Comparison of ENCODE assay signal across 8 cellular contexts in genomic region chrX:53440631-53441517, GRCh38. TPM values are rescaled to one million over a fixed set of nuclear protein-coding genes. Genes with fewer than 3 reads are reported as not detected.
DNase-seq lines count a peak whose midpoint lies in the region; ATAC-seq and TF ChIP-seq lines count a peak whose summit lies in the region.

No MANE protein-coding gene starts in this region.

- no peaks in the 10 kb centered on the region for H3K36me3 Mint-ChIP-seq in CD4-positive, alpha-beta T cell (ENCODE audit: low read depth)
- H3K36me3 Mint-ChIP-seq in IgD-negative memory B cell (no peaks in the 10 kb centered on the region), memory B cell (no peaks in the 10 kb centered on the region)
- H3K36me3 Mint-ChIP-seq in T-helper 1 cell treated with Interleukin-12 subunit alpha and Interleukin-12 subunit beta and Interleukin-4 antibody, amounts not matched to agents 30 μg/mL and 1 μg/mL, for 36 hours (ENCODE audit: low read depth) = peaks cover 1% of the 10 kb centered on the region

- H3K36me3 ChIP-seq in subcutaneous abdominal adipose tissue (ENCODE audit: control insufficient read depth in 5 of 5, insufficient read depth in 5 of 5, low read length in 5 of 5) = no peaks in the 10 kb centered on the region

- intact Hi-C loops in CD4-positive, alpha-beta T cell (cut with DNase I, micrococcal nuclease) = no loop called here

- POLR2A ChIA-PET in CD4-positive, alpha-beta T cell (lab: Charles Lee) = no interaction called here

- peak in 2 of 10 experiments; percentile 6 to 32 for DNase-seq in CD4-positive, alpha-beta T cell
- DNase-seq in ecto neural progenitor cell (ENCODE audit: low spot score) (peak; percentile 47), memory B cell (ENCODE audit: low spot score in 2 of 2) (no peak), 8988T (no peak), iPS-NIHi11 (ENCODE audit: low spot score) (no peak)

- CTCF ChIA-PET in CD4-positive, alpha-beta T cell (lab: Charles Lee) = interaction anchor here (0.6 to 1.7 kb wide), 2 partner anchors 16 to 128 kb away, joined by 4 to 6 read pairs; no protein-coding TSS in a partner anchor

- peaks cover 9% of the 10 kb centered on the region for H3K4me1 Mint-ChIP-seq in CD4-positive, alpha-beta T cell (ENCODE audit: low read depth)
- peaks cover 6 to 21% (median 9%) of the 10 kb centered on the region in 3 donors for H3K4me1 Mint-ChIP-seq in IgD-negative memory B cell
- H3K4me1 Mint-ChIP-seq in T-helper 1 cell treated with Interleukin-12 subunit alpha and Interleukin-12 subunit beta and Interleukin-4 antibody, amounts not matched to agents 30 μg/mL and 1 μg/mL, for 36 hours (ENCODE audit: low read depth) = peaks cover 19% of the 10 kb centered on the region
- peaks cover 3% of the 10 kb centered on the region for H3K4me1 Mint-ChIP-seq in memory B cell

- H3K27me3 Mint-ChIP-seq in CD4-positive, alpha-beta T cell = peaks cover 10% of the 10 kb centered on the region
- peaks cover 21% of the 10 kb centered on the region for H3K27me3 Mint-ChIP-seq in IgD-negative memory B cell
- H3K27me3 Mint-ChIP-seq in T-helper 1 cell treated with Interleukin-12 subunit alpha and Interleukin-12 subunit beta and Interleukin-4 antibody, amounts not matched to agents 30 μg/mL and 1 μg/mL, for 36 hours (ENCODE audit: low read depth) = no peaks in the 10 kb centered on the region
- peaks cover 2% of the 10 kb centered on the region for H3K27me3 Mint-ChIP-seq in memory B cell

- H3K27me3 ChIP-seq in CD4-positive, alpha-beta T cell (ENCODE audit: control insufficient read depth, insufficient read depth, low read length) = no peaks in the 10 kb centered on the region
- H3K27me3 ChIP-seq in subcutaneous abdominal adipose tissue (ENCODE audit: control insufficient read depth in 5 of 5, insufficient read depth in 4 of 5, low read length in 5 of 5) = peaks cover 0 to 28% (median 23%) of the 10 kb centered on the region in 5 donors

- no peaks in the 10 kb centered on the region for H3K9me3 ChIP-seq in CD4-positive, alpha-beta T cell (ENCODE audit: control insufficient read depth, low read length)
- no peaks in the 10 kb centered on the region for H3K9me3 ChIP-seq in subcutaneous abdominal adipose tissue (ENCODE audit: control insufficient read depth in 5 of 5, low read length in 5 of 5)

- H3K4me3 ChIP-seq in subcutaneous abdominal adipose tissue (ENCODE audit: low read depth in 1 of 5, low read length in 5 of 5) = peak overlapping the region; percentile 53 to 70 (median 59)

- peak overlapping the region in 2 of 5 donors; percentile 26 to 68 for H3K9ac ChIP-seq in subcutaneous abdominal adipose tissue (ENCODE audit: low read length in 5 of 5)

- H3K9me3 Mint-ChIP-seq in CD4-positive, alpha-beta T cell = no peaks in the 10 kb centered on the region
- H3K9me3 Mint-ChIP-seq in IgD-negative memory B cell = no peaks in the 10 kb centered on the region
- H3K9me3 Mint-ChIP-seq in T-helper 1 cell treated with Interleukin-12 subunit alpha and Interleukin-12 subunit beta and Interleukin-4 antibody, amounts not matched to agents 30 μg/mL and 1 μg/mL, for 36 hours = no peaks in the 10 kb centered on the region
- H3K9me3 Mint-ChIP-seq in memory B cell = no peaks in the 10 kb centered on the region

- H3K27ac ChIP-seq in CD4-positive, alpha-beta T cell (ENCODE audit: low read depth, low read length) = no peak overlapping the region
- no peak overlapping the region for H3K27ac ChIP-seq in subcutaneous abdominal adipose tissue (ENCODE audit: low read depth, low read length)

- peak overlapping the region; percentile 79 for H3K4me3 Mint-ChIP-seq in CD4-positive, alpha-beta T cell
- H3K4me3 Mint-ChIP-seq in IgD-negative memory B cell = peak overlapping the region; percentile 71 to 93 (median 86)
- H3K4me3 Mint-ChIP-seq in T-helper 1 cell treated with Interleukin-12 subunit alpha and Interleukin-12 subunit beta and Interleukin-4 antibody, amounts not matched to agents 30 μg/mL and 1 μg/mL, for 36 hours = peak overlapping the region; percentile 82
- H3K4me3 Mint-ChIP-seq in memory B cell = peak overlapping the region; percentile 83

- ATAC-seq in CD4-positive, alpha-beta T cell (ENCODE audit: poor library complexity) = peak; percentile 10
- no peak for ATAC-seq in memory B cell (ENCODE audit: low read depth)

- no peak overlapping the region for H3K27ac Mint-ChIP-seq in CD4-positive, alpha-beta T cell
- H3K27ac Mint-ChIP-seq in IgD-negative memory B cell (peak overlapping the region in 1 of 3 donors; percentile 15), memory B cell (no peak overlapping the region)
- peak overlapping the region; percentile 83 for H3K27ac Mint-ChIP-seq in T-helper 1 cell treated with Interleukin-12 subunit alpha and Interleukin-12 subunit beta and Interleukin-4 antibody, amounts not matched to agents 30 μg/mL and 1 μg/mL, for 36 hours

- no peak for TF ChIP-seq CTCF in CD4-positive, alpha-beta T cell (IDR thresholded peaks at IDR 0.05)

- H3K4me1 ChIP-seq in subcutaneous abdominal adipose tissue (ENCODE audit: control insufficient read depth in 5 of 5, insufficient read depth in 5 of 5, low read length in 5 of 5) = peaks cover 0 to 22% (median 21%) of the 10 kb centered on the region in 5 donors

RNA-seq across cellular contexts. Expression of gene HSD17B10, which starts 6.7 kb away (rescaled TPM):
- total RNA-seq in CD4-positive, alpha-beta T cell = 10 to 100 TPM; 27.0 to 28.6 TPM
- 133 TPM for polyA plus RNA-seq in IgD-negative memory B cell

RNA-seq across cellular contexts. Expression of gene RIBC1, which starts 18.2 kb away (rescaled TPM):
- 1 to 10 TPM; 2.5 to 2.6 TPM for total RNA-seq in CD4-positive, alpha-beta T cell
- polyA plus RNA-seq in IgD-negative memory B cell = 0.78 TPM

RNA-seq across cellular contexts. Expression of gene SMC1A, which starts 18.4 kb away (rescaled TPM):
- 10 to 100 TPM; 25.5 to 28.6 TPM for total RNA-seq in CD4-positive, alpha-beta T cell
- polyA plus RNA-seq in IgD-negative memory B cell = 63.1 TPM
